Comparison of ENCODE assay signal across 8 cellular contexts in genomic region chr9:122159026-122159924, GRCh38. TPM values are rescaled to one million over a fixed set of nuclear protein-coding genes. Genes with fewer than 3 reads are reported as not detected.
A peak's percentile ranks its signal among the peaks of the same experiment; 100 is the strongest.
DNase-seq lines count a peak whose midpoint lies in the region; ATAC-seq and TF ChIP-seq lines count a peak whose summit lies in the region.

TSS of gene MORN5 (plus strand) at chr9:122159908. CDS start at chr9:122159973, 65 bp downstream.
TSS of gene NDUFA8 (minus strand) at chr9:122159779. CDS start at chr9:122159677, 102 bp downstream.

- TF ChIP-seq EP300 in esophagus muscularis mucosa (IDR thresholded peaks at IDR 0.05), result no peak

- H3K36me3 ChIP-seq in esophagus muscularis mucosa, result no peaks in the 10 kb centered on the region
- no peaks in the 10 kb centered on the region for H3K36me3 ChIP-seq in muscle layer of colon (ENCODE audit: insufficient read depth, low read length)

- peak within 1 kb of the TSS; percentile 95 for H3K9ac ChIP-seq in muscle layer of colon (ENCODE audit: low read length)

- H3K27ac ChIP-seq in esophagus muscularis mucosa (replicated peaks in 1 of 4) (peak within 1 kb of the TSS; percentile 90 to 93 (median 91)), muscle layer of colon (ENCODE audit: low read depth, low read length) (peak within 1 kb of the TSS; percentile 91)

- 3% methylated on average over 28 of the region's 56 CpGs for WGBS in esophagus muscularis mucosa

- H3K9me3 ChIP-seq in esophagus muscularis mucosa (no peaks in the 10 kb centered on the region), muscle layer of colon (ENCODE audit: low read length) (no peaks in the 10 kb centered on the region)

- ATAC-seq in GM21737 (IDR thresholded peaks at IDR 0.05; ENCODE audit: unreplicated experiment), result peak; percentile 88

- intact Hi-C loops in esophagus muscularis mucosa (cut with DNase I), result loop anchor here (2.0 kb wide), 1 partner anchor 66 kb away; the partner anchor contains the start of gene TTLL11

- H3K4me3 ChIP-seq in esophagus muscularis mucosa (peak within 1 kb of the TSS; percentile 81 to 98 (median 95)), muscle layer of colon (ENCODE audit: low read depth in 1 of 2, low read length in 2 of 2) (peak within 1 kb of the TSS; percentile 91 to 92)

- no peaks in the 10 kb centered on the region for H3K27me3 ChIP-seq in esophagus muscularis mucosa
- no peaks in the 10 kb centered on the region for H3K27me3 ChIP-seq in muscle layer of colon (ENCODE audit: control insufficient read depth in 1 of 2, insufficient read depth in 2 of 2, low read length in 2 of 2)

- TF ChIP-seq POLR2A in esophagus muscularis mucosa (IDR thresholded peaks at IDR 0.05; ENCODE audit: low read depth), result peak; percentile 67

- H3K4me1 ChIP-seq in esophagus muscularis mucosa, result peaks cover 31 to 61% (median 51%) of the 10 kb centered on the region in 4 donors
- peaks cover 41% of the 10 kb centered on the region for H3K4me1 ChIP-seq in muscle layer of colon (ENCODE audit: insufficient read depth, low read length)

- TF ChIP-seq CTCF in esophagus muscularis mucosa (IDR thresholded peaks at IDR 0.05), result peak in 2 of 3 experiments; percentile 21 to 29

- DNase-seq in DMS79 treated with DMSO at 0.1 percent for 48 hours (lab: John Stamatoyannopoulos, UW), result peak; percentile 97
- peak; percentile 92 for DNase-seq in KG1 (lab: John Stamatoyannopoulos, UW)
- DNase-seq in activated T-cell treated with anti-CD3 and anti-CD28 coated beads, Interleukin-2, amount 50 U/mL, for 48 hours, result peak; percentile 97
- peak; percentile 98 for DNase-seq in esophagus muscularis mucosa (ENCODE audit: extremely low spot score)
- peak; percentile 89 to 92 for DNase-seq in stimulated activated CD8-positive, alpha-beta memory T cell treated with anti-CD3 and anti-CD28 coated beads, Interleukin-7, amount 100 ng/mL, for 1 hour (ENCODE audit: low read depth in 2 of 2)

TF ChIP-seq in PFSK-1, 5 proteins besides CTCF, POLR2A, EP300 and RAD21:
- TF ChIP-seq, protein P1, sequence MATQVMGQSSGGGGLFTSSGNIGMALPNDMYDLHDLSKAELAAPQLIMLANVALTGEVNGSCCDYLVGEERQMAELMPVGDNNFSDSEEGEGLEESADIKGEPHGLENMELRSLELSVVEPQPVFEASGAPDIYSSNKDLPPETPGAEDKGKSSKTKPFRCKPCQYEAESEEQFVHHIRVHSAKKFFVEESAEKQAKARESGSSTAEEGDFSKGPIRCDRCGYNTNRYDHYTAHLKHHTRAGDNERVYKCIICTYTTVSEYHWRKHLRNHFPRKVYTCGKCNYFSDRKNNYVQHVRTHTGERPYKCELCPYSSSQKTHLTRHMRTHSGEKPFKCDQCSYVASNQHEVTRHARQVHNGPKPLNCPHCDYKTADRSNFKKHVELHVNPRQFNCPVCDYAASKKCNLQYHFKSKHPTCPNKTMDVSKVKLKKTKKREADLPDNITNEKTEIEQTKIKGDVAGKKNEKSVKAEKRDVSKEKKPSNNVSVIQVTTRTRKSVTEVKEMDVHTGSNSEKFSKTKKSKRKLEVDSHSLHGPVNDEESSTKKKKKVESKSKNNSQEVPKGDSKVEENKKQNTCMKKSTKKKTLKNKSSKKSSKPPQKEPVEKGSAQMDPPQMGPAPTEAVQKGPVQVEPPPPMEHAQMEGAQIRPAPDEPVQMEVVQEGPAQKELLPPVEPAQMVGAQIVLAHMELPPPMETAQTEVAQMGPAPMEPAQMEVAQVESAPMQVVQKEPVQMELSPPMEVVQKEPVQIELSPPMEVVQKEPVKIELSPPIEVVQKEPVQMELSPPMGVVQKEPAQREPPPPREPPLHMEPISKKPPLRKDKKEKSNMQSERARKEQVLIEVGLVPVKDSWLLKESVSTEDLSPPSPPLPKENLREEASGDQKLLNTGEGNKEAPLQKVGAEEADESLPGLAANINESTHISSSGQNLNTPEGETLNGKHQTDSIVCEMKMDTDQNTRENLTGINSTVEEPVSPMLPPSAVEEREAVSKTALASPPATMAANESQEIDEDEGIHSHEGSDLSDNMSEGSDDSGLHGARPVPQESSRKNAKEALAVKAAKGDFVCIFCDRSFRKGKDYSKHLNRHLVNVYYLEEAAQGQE (IDR thresholded peaks at IDR 0.05; ENCODE audit: insufficient read depth in 1 of 2, low read depth in 2 of 2, low read length in 2 of 2), result no peak
- TF ChIP-seq FOXP2 (optimal IDR thresholded peaks at IDR 0.05; ENCODE audit: borderline replicate concordance, extremely low read depth, extremely low read length, insufficient read depth) (peak; percentile 24), POLR2AphosphoS5 (IDR thresholded peaks at IDR 0.05; ENCODE audit: low read depth, low read length) (peak; percentile 88), TAF1 (IDR thresholded peaks at IDR 0.05; ENCODE audit: borderline replicate concordance, insufficient read depth, low read length) (no peak), SIN3A (IDR thresholded peaks at IDR 0.05; ENCODE audit: borderline replicate concordance, insufficient read depth, low read length) (0 out of 2 replicates have a peak, but pooled peaks have one; percentile 8)

RNA-seq across cellular contexts. Expression of gene MORN5, which starts in this region (rescaled TPM):
- polyA plus RNA-seq in PFSK-1 (2012; ENCODE audit: insufficient read length, low read depth), result not detected
- 1 to 10 TPM in 2 of 4 donors, not detected in 2; 3.9 to 5.8 TPM for total RNA-seq in esophagus muscularis mucosa

RNA-seq across cellular contexts. Expression of gene NDUFA8, which starts in this region (rescaled TPM):
- 149 TPM for polyA plus RNA-seq in PFSK-1 (2012; ENCODE audit: insufficient read length, low read depth)
- 10 to 100 TPM; 55.7 to 83.3 (median 76.1) TPM for total RNA-seq in esophagus muscularis mucosa

Comparison
In these comparisons a context has a peak if more than half of its experiments do, and no peak if none do; other contexts are left out.
1. Peak in every context shown above with its lines: DNase-seq, ATAC-seq, H3K4me3 ChIP-seq and H3K27ac ChIP-seq.